In the genomic region with DNA sequence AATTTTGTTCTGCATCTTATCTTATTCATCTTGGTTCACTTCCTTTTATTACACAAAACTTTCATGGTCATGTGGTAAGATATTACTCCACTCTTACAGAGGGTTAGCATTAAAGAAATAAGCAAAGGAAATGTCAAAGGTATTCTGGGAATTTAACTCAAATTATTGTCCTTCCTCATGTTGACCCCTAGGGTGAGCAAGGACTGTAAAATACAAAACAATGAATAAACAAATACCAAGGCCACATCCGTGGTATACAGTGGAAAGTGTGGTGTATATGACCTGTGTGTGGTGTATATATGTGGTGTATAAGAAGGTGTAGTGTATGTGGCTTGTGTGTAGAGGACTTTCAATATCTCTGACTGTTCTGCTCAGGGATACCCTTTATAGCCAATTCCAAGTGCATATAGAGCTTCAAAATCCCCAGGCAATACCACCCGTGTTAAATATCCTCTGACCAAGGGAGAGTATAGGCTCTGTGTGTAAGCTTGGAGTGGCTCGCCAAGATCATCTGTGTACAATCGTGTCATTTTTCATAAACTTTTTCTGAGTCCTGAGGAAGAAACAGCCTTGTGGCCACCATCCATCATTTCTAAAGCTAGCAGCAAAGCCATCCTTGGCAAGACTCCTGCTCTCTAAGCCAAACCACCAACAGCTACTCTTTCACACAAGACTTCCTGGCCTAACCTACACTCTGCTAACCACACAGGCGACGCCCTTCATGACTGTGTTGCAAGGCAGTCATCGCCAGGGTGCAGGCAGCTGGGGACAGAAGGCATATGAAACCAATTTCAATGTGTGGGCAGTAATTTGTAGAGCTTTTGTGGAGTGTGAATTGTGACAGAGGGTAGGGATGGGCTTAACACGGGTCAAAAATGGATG, we compare ENCODE assay signal across 8 cellular contexts.
DNase-seq lines count a peak whose midpoint lies in the region; ATAC-seq and TF ChIP-seq lines count a peak whose summit lies in the region.

No MANE protein-coding gene starts in this region.

- no peak for TF ChIP-seq CTCF in foreskin fibroblast (IDR thresholded peaks at IDR 0.05; ENCODE audit: low read depth, low read length)

- DNase-seq in NCI-H69 (lab: John Stamatoyannopoulos, UW) (peak; percentile 55), foreskin fibroblast (peak; percentile 91 to 94), NCI-H1694 (lab: John Stamatoyannopoulos, UW) (no peak), NCI-H524 (lab: John Stamatoyannopoulos, UW) (no peak)
- DNase-seq in activated CD8-positive, alpha-beta memory T cell treated with anti-CD3 and anti-CD28 coated beads, Interleukin-2, amount 50 U/mL, for 48 hours = peak; percentile 84
- DNase-seq in stimulated activated CD4-positive, alpha-beta T cell treated with anti-CD3 and anti-CD28 coated beads, Interleukin-4, amount 100 ng/mL, for 4 hours = peak; percentile 51 to 84

- ATAC-seq in GM18498 (IDR thresholded peaks at IDR 0.05; ENCODE audit: unreplicated experiment) (peak; percentile 97), HG02759 (IDR thresholded peaks at IDR 0.05; ENCODE audit: unreplicated experiment) (peak; percentile 83)

- H3K4me3 ChIP-seq in foreskin fibroblast (ENCODE audit: low read depth in 1 of 2, low read length in 2 of 2) = no peak overlapping the region

Comparison
In these comparisons a context has a peak if more than half of its experiments do, and no peak if none do; other contexts are left out.
1. DNase-seq: peak in NCI-H69 (single experiment), activated CD8-positive, alpha-beta memory T cell treated with anti-CD3 and anti-CD28 coated beads, Interleukin-2, amount 50 U/mL, for 48 hours (single experiment), foreskin fibroblast (2 of 2) and stimulated activated CD4-positive, alpha-beta T cell treated with anti-CD3 and anti-CD28 coated beads, Interleukin-4, amount 100 ng/mL, for 4 hours (2 of 2); none in NCI-H1694 (single experiment) and NCI-H524 (0 of 2).